In genomic region chr15:66165856-66166255, GRCh38 we compare ENCODE assay signal across 15 cellular contexts.
"Had no signal": no experiment of that assay in that cellular context is flagged by ENCODE, and none has a peak within 500 bp of the region (broad histone marks: within the 10 kb centered on the region; RNA-seq: fewer than 3 reads in every experiment).

No MANE protein-coding gene starts in this region.

- H3K27me3 Mint-ChIP-seq: activated CD4-positive, alpha-beta T cell treated with anti-CD3 and anti-CD28 coated beads, Interleukin-2, amount 10 ng/mL, durations not matched to agents 24 days and 14 days had no signal

- H3K4me3 Mint-ChIP-seq: activated CD4-positive, alpha-beta T cell treated with anti-CD3 and anti-CD28 coated beads, Interleukin-2, amount 10 ng/mL, durations not matched to agents 24 days and 14 days; activated naive CD4-positive, alpha-beta T cell treated with anti-CD3 and anti-CD28 coated beads for 36 hours; natural killer cell; WTC11 had no signal

- H3K27ac ChIP-seq: coronary artery, foreskin keratinocyte, heart right ventricle, psoas muscle, right lobe of liver had no signal

- H3K27ac Mint-ChIP-seq: activated naive CD4-positive, alpha-beta T cell treated with anti-CD3 and anti-CD28 coated beads for 36 hours; natural killer cell; WTC11 had no signal

- H3K36me3 ChIP-seq: heart right ventricle, right lobe of liver had no signal

- H3K4me1 ChIP-seq: foreskin keratinocyte, heart right ventricle, psoas muscle, right lobe of liver had no signal

- H3K36me3 Mint-ChIP-seq: natural killer cell, WTC11 had no signal

- H3K4me3 ChIP-seq: coronary artery, heart right ventricle, psoas muscle, right lobe of liver had no signal

- H3K4me1 Mint-ChIP-seq: activated CD4-positive, alpha-beta T cell treated with anti-CD3 and anti-CD28 coated beads, Interleukin-2, amount 10 ng/mL, durations not matched to agents 24 days and 14 days; natural killer cell had no signal

- H3K9me3 ChIP-seq: heart right ventricle, psoas muscle, right lobe of liver had no signal

- DNase-seq: activated CD4-positive, alpha-beta T cell treated with anti-CD3 and anti-CD28 coated beads, Interleukin-2, amount 10 ng/mL, durations not matched to agents 24 days and 14 days; activated naive CD4-positive, alpha-beta T cell treated with anti-CD3 and anti-CD28 coated beads for 36 hours; effector CD4-positive, alpha-beta T cell; foreskin keratinocyte; heart right ventricle; mammary epithelial cell; natural killer cell; occipital lobe; psoas muscle; right lobe of liver; stimulated activated naive CD4-positive, alpha-beta T cell; trophoblast cell had no signal

- ATAC-seq: foreskin keratinocyte, heart right ventricle, left lobe of liver, natural killer cell, psoas muscle, right lobe of liver, WTC11 had no signal

- H3K9me3 Mint-ChIP-seq: activated naive CD4-positive, alpha-beta T cell treated with anti-CD3 and anti-CD28 coated beads for 36 hours; natural killer cell had no signal

- H3K27me3 ChIP-seq: heart right ventricle, right lobe of liver had no signal
